In genomic region chr18:55735199-55735855, GRCh38 we compare ENCODE assay signal across 1 cellular context.
A peak's percentile ranks its signal among the peaks of the same experiment; 100 is the strongest.
TF ChIP-seq lines count a peak whose summit lies in the region.

No MANE protein-coding gene starts in this region.

TF ChIP-seq in K562, 482 proteins besides CTCF, POLR2A, EP300 and RAD21 (continued from another document and continues in another):
- peak; percentile 58; the same call in 1 of the 2 replicates for TF ChIP-seq LEF1 (IDR thresholded peaks at IDR 0.05)
- no peak; a peak in 1 of 4 replicates for TF ChIP-seq NONO (IDR thresholded peaks at IDR 0.05; ENCODE audit: low read depth in 2 of 2, low read length in 1 of 2)
- TF ChIP-seq PHF8 (IDR thresholded peaks at IDR 0.05; ENCODE audit: borderline replicate concordance, low read length): no peak
- TF ChIP-seq DPF2 (IDR thresholded peaks at IDR 0.05): peak; percentile 64; the same call in 1 of the 2 replicates
- peak; percentile 78 for TF ChIP-seq ARID1B (IDR thresholded peaks at IDR 0.05)
- TF ChIP-seq ZNF785 (CRISPR knock-in tag; IDR thresholded peaks at IDR 0.05): no peak
- TF ChIP-seq TEAD2 (tag; IDR thresholded peaks at IDR 0.05): no peak
- no peak for TF ChIP-seq ZC3H4 (CRISPR knock-in tag; IDR thresholded peaks at IDR 0.05; ENCODE audit: borderline replicate concordance)
- no peak for TF ChIP-seq LCOR (CRISPR knock-in tag; IDR thresholded peaks at IDR 0.05)
- TF ChIP-seq ZBTB33 (CRISPR knock-in tag; IDR thresholded peaks at IDR 0.05): no peak
- TF ChIP-seq HDAC8 (tag; IDR thresholded peaks at IDR 0.05): no peak
- no peak for TF ChIP-seq SRSF1 (IDR thresholded peaks at IDR 0.05; ENCODE audit: low read depth, low read length)
- TF ChIP-seq ZNF347 (CRISPR knock-in tag; IDR thresholded peaks at IDR 0.05; ENCODE audit: low read depth): no peak
- no peak for TF ChIP-seq ARHGAP35 (IDR thresholded peaks at IDR 0.05; ENCODE audit: partially characterized antibody)
- no peak for TF ChIP-seq ZKSCAN8 (CRISPR knock-in tag; IDR thresholded peaks at IDR 0.05)
- TF ChIP-seq E2F6 (IDR thresholded peaks at IDR 0.05; ENCODE audit: borderline replicate concordance in 1 of 2, extremely low read depth in 1 of 2, insufficient read depth in 1 of 2, insufficient read length in 1 of 2, low read depth in 1 of 2, low read length in 1 of 2, poor library complexity in 1 of 2, severe bottlenecking in 1 of 2): no peak
- TF ChIP-seq NR2C1 (IDR thresholded peaks at IDR 0.05): no peak
- no peak for TF ChIP-seq NR2C1 (tag; IDR thresholded peaks at IDR 0.05)
- TF ChIP-seq TRIM28 (IDR thresholded peaks at IDR 0.05): no peak
- TF ChIP-seq JUND (IDR thresholded peaks at IDR 0.05; ENCODE audit: borderline replicate concordance, low read depth, low read length): peak; percentile 14; the same call in 1 of the 2 replicates
- TF ChIP-seq JUND (tag; IDR thresholded peaks at IDR 0.05; ENCODE audit: borderline replicate concordance, low read depth, low read length): no peak
- peak; percentile 69 for TF ChIP-seq PKNOX1 (IDR thresholded peaks at IDR 0.05)
- 0 out of 2 replicates have a peak, but pooled peaks have one; percentile 17 for TF ChIP-seq FOSL1 (tag; conservative IDR thresholded peaks at IDR 0.05)
- peak; percentile 30; the same call in 1 of the 2 replicates for TF ChIP-seq PML (IDR thresholded peaks at IDR 0.05; ENCODE audit: low read length)
- TF ChIP-seq CBFA2T2 (conservative IDR thresholded peaks at IDR 0.05): peak; percentile 46; the same call in 1 of the 2 replicates
- TF ChIP-seq ZFP1 (CRISPR knock-in tag; IDR thresholded peaks at IDR 0.05): no peak
- no peak for TF ChIP-seq TCFL5 (CRISPR knock-in tag; conservative IDR thresholded peaks at IDR 0.05)
- no peak for TF ChIP-seq YBX1 (IDR thresholded peaks at IDR 0.05)
- no peak for TF ChIP-seq SUPT5H (IDR thresholded peaks at IDR 0.05)
- no peak for TF ChIP-seq ATF7 (IDR thresholded peaks at IDR 0.05)
- no peak for TF ChIP-seq ZNF696 (CRISPR knock-in tag; conservative IDR thresholded peaks at IDR 0.05)
- peak; percentile 63; the same call in 1 of the 2 replicates for TF ChIP-seq SMARCA4 (IDR thresholded peaks at IDR 0.05)
- no peak for TF ChIP-seq TRIM24 (IDR thresholded peaks at IDR 0.05)
- no peak for TF ChIP-seq ZNF253 (CRISPR knock-in tag; conservative IDR thresholded peaks at IDR 0.05)
- no peak for TF ChIP-seq ZNF449 (CRISPR knock-in tag; IDR thresholded peaks at IDR 0.05)
- peak; percentile 70 for TF ChIP-seq TEAD4 (IDR thresholded peaks at IDR 0.05; ENCODE audit: low read length)
- TF ChIP-seq TEAD4 (CRISPR knock-in tag; IDR thresholded peaks at IDR 0.05; ENCODE audit: borderline replicate concordance): no peak
- peak; percentile 82 for TF ChIP-seq TCF3 (CRISPR knock-in tag; IDR thresholded peaks at IDR 0.05)
- no peak for TF ChIP-seq OTX1 (CRISPR knock-in tag; IDR thresholded peaks at IDR 0.05)
- TF ChIP-seq ZNF740 (CRISPR knock-in tag; IDR thresholded peaks at IDR 0.05): no peak
- TF ChIP-seq ZNF740 (tag; IDR thresholded peaks at IDR 0.05): no peak
- TF ChIP-seq SNAPC5 (CRISPR knock-in tag; IDR thresholded peaks at IDR 0.05): no peak
- no peak for TF ChIP-seq DEAF1 (CRISPR knock-in tag; IDR thresholded peaks at IDR 0.05)
- no peak for TF ChIP-seq ZNF318 (IDR thresholded peaks at IDR 0.05; ENCODE audit: borderline replicate concordance in 1 of 2, low read depth in 1 of 2)
- no peak for TF ChIP-seq FOS (IDR thresholded peaks at IDR 0.05; ENCODE audit: extremely low read depth, insufficient read length)
- no peak for TF ChIP-seq CREM (IDR thresholded peaks at IDR 0.05; ENCODE audit: low read depth)
- no peak for TF ChIP-seq ZNF511 (CRISPR knock-in tag; IDR thresholded peaks at IDR 0.05)
- TF ChIP-seq TAF1 (IDR thresholded peaks at IDR 0.05; ENCODE audit: control insufficient read depth, extremely low read depth, insufficient read depth, low read length, severe bottlenecking): no peak
- TF ChIP-seq MLX (CRISPR knock-in tag; conservative IDR thresholded peaks at IDR 0.05): no peak
- no peak for TF ChIP-seq NCOR1 (IDR thresholded peaks at IDR 0.05)
- TF ChIP-seq CBX3 (IDR thresholded peaks at IDR 0.05; ENCODE audit: borderline replicate concordance in 1 of 2, low read length in 2 of 2): no peak
- TF ChIP-seq MXD1 (CRISPR knock-in tag; IDR thresholded peaks at IDR 0.05; ENCODE audit: borderline replicate concordance, poor library complexity, severe bottlenecking): no peak
